ENCODE assay signal across 8 cellular contexts in the genomic region with DNA sequence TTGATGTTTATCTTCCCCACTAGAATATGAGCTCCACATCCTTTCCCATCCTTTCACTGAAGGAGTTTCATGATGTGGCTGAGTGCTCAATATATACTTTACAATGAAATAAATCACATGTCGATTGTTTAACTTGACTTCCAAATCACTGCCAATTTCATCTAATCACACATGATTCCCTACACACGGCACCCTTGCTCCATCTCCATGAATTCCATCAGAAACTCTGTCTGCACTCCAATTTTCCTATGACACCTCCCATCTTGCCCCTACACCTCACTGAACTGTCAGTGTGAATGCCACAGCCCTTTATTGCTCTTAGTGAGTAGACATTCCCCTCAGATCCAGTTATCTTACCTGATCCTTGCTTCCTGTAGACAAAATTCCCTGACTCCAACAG.
"Had no signal": no experiment of that assay in that cellular context is flagged by ENCODE, and none has a peak within 500 bp of the region (broad histone marks: within the 10 kb centered on the region; RNA-seq: fewer than 3 reads in every experiment).

No MANE protein-coding gene starts in this region.

- H3K4me3 Mint-ChIP-seq: GM23338, H9, HFFc6 had no signal

- DNase-seq: GM23248, GOT3, H7, H9, HCEC 1CT, HFFc6 had no signal

- H3K4me2 ChIP-seq: GM23338 had no signal

- H2AFZ ChIP-seq: GM23248, GM23338 had no signal

- H3K36me3 ChIP-seq: HAP-1 had no signal

- H3K9ac ChIP-seq: GM23248 had no signal

- H3K4me3 ChIP-seq: GM23248, GM23338, HAP-1 had no signal

- H3K27ac Mint-ChIP-seq: GM23338, H9, HFFc6 had no signal

- H3K9me3 Mint-ChIP-seq: H9 had no signal

- H3K4me1 ChIP-seq: HAP-1 had no signal

- H3K9me3 ChIP-seq: HAP-1 had no signal

- H3K27ac ChIP-seq: GM23248 had no signal

- H3K4me1 Mint-ChIP-seq: GM23338, H9 had no signal
